ENCODE assay signal across 19 cellular contexts in the genomic region with DNA sequence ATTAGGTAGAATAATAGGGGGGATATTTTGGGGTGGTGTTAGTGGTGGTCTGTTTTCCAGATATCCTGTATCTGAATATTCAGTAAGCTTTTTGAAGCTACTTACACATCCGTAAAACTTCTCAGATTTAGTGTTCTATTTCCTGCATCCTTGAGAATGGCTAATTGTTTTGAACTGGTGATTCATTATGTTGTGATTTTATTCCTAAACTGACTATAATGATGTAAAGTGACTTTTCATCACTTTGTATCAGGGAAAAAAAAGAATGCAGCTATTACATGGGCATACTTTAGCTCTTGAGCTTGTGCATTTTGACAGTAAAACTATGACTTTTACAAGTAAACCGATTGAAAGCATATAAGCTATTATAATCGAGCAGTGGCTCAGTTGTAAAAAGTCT. TPM values are rescaled to one million over a fixed set of nuclear protein-coding genes. Genes with fewer than 3 reads are reported as not detected.
DNase-seq lines count a peak whose midpoint lies in the region; ATAC-seq, FAIRE-seq and TF ChIP-seq lines count a peak whose summit lies in the region.
"Had no signal": no experiment of that assay in that cellular context is flagged by ENCODE, and none has a peak within 500 bp of the region (broad histone marks: within the 10 kb centered on the region; RNA-seq: fewer than 3 reads in every experiment).

No MANE protein-coding gene starts in this region.

- H2AFZ ChIP-seq in keratinocyte (ENCODE audit: control insufficient read depth, low read length), result no peak overlapping the region

- no peak overlapping the region for H3K27ac Mint-ChIP-seq in activated CD4-positive, alpha-beta T cell treated with anti-CD3 and anti-CD28 coated beads for 36 hours
- H3K27ac Mint-ChIP-seq in activated CD4-positive, alpha-beta T cell treated with anti-CD3 and anti-CD28 coated beads, Interleukin-2, amount 10 ng/mL, durations not matched to agents 7 days and 5 days, result no peak overlapping the region
- peak overlapping the region; percentile 41 for H3K27ac Mint-ChIP-seq in WTC11
- H3K27ac Mint-ChIP-seq: activated B cell treated with CpG ODN at 0.5 μM for 24 hours; activated naive CD8-positive, alpha-beta T cell treated with anti-CD3 and anti-CD28 coated beads, Interleukin-2, amount 10 ng/mL, durations not matched to agents 7 days and 5 days had no signal

- H3K4me1 Mint-ChIP-seq in activated CD4-positive, alpha-beta T cell treated with anti-CD3 and anti-CD28 coated beads for 36 hours, result peaks cover 78% of the 10 kb centered on the region
- H3K4me1 Mint-ChIP-seq in activated CD4-positive, alpha-beta T cell treated with anti-CD3 and anti-CD28 coated beads, Interleukin-2, amount 10 ng/mL, durations not matched to agents 7 days and 5 days, result peaks cover 68% of the 10 kb centered on the region
- peaks cover 54% of the 10 kb centered on the region for H3K4me1 Mint-ChIP-seq in WTC11

- CTCF ChIA-PET in activated CD4-positive, alpha-beta T cell treated with anti-CD3 and anti-CD28 coated beads for 36 hours (lab: Charles Lee), result interaction anchor here (0.6 to 1.6 kb wide), 8 partner anchors 9 to 76 kb away, joined by 3 to 7 read pairs (median 3); no protein-coding TSS in a partner anchor
- CTCF ChIA-PET in activated CD4-positive, alpha-beta T cell treated with anti-CD3 and anti-CD28 coated beads, Interleukin-2, amount 10 ng/mL, durations not matched to agents 7 days and 5 days (lab: Charles Lee), result interaction anchor here (0.7 to 1.1 kb wide), 2 partner anchors 12 to 14 kb away, joined by 3 to 7 read pairs; no protein-coding TSS in a partner anchor
- CTCF ChIA-PET in WTC11 (lab: Charles Lee), result interaction anchor here (1.0 to 1.1 kb wide), 2 partner anchors 10 to 157 kb away, joined by 3 to 4 read pairs; no protein-coding TSS in a partner anchor

- FAIRE-seq in keratinocyte (lab: Jason Lieb, UNC), result peak; percentile 26
- FAIRE-seq: endometrium, frontal cortex had no signal

- no peaks in the 10 kb centered on the region for H3K27me3 ChIP-seq in keratinocyte (ENCODE audit: control insufficient read depth, extremely low read depth, insufficient read depth, low read length)

- no peaks in the 10 kb centered on the region for H3K9me1 ChIP-seq in keratinocyte (ENCODE audit: control insufficient read depth, extremely low read depth, insufficient read depth, low read length)

- H3K4me3 Mint-ChIP-seq in activated CD4-positive, alpha-beta T cell treated with anti-CD3 and anti-CD28 coated beads for 36 hours, result no peak overlapping the region
- no peak overlapping the region for H3K4me3 Mint-ChIP-seq in activated CD4-positive, alpha-beta T cell treated with anti-CD3 and anti-CD28 coated beads, Interleukin-2, amount 10 ng/mL, durations not matched to agents 7 days and 5 days
- H3K4me3 Mint-ChIP-seq in WTC11, result no peak overlapping the region
- H3K4me3 Mint-ChIP-seq: activated B cell treated with CpG ODN at 0.5 μM for 24 hours; activated naive CD8-positive, alpha-beta T cell treated with anti-CD3 and anti-CD28 coated beads, Interleukin-2, amount 10 ng/mL, durations not matched to agents 7 days and 5 days had no signal

- POLR2A ChIA-PET in activated CD4-positive, alpha-beta T cell treated with anti-CD3 and anti-CD28 coated beads for 36 hours (lab: Charles Lee), result interaction anchor here (0.6 kb wide), 1 partner anchor 49 kb away, joined by 3 read pairs; no protein-coding TSS in a partner anchor
- POLR2A ChIA-PET in activated CD4-positive, alpha-beta T cell treated with anti-CD3 and anti-CD28 coated beads, Interleukin-2, amount 10 ng/mL, durations not matched to agents 7 days and 5 days (lab: Charles Lee), result no interaction called here
- POLR2A ChIA-PET in WTC11 (lab: Charles Lee), result no interaction called here

- H3K4me3 ChIP-seq in keratinocyte (ENCODE audit: control insufficient read depth in 2 of 3, extremely low read depth in 1 of 3, insufficient read depth in 2 of 3, low read depth in 1 of 3, low read length in 3 of 3), result no peak overlapping the region
- H3K4me3 ChIP-seq: left ventricle myocardium inferior had no signal

- peaks cover 18% of the 10 kb centered on the region for H4K20me1 ChIP-seq in keratinocyte (ENCODE audit: control insufficient read depth, extremely low read depth, insufficient read depth, low read length)

- TF ChIP-seq CTCF in WTC11 (IDR thresholded peaks at IDR 0.05) (no peak), keratinocyte (optimal IDR thresholded peaks at IDR 0.05 in 1 of 3, IDR thresholded peaks at IDR 0.05 in 1 of 3, conservative IDR thresholded peaks at IDR 0.05 in 1 of 3; ENCODE audit: extremely low read depth in 1 of 3, insufficient read depth in 2 of 3, low read length in 3 of 3) (no peak)

- H3K36me3 Mint-ChIP-seq in activated CD4-positive, alpha-beta T cell treated with anti-CD3 and anti-CD28 coated beads for 36 hours (ENCODE audit: low read depth), result peaks cover 72% of the 10 kb centered on the region
- H3K36me3 Mint-ChIP-seq in activated CD4-positive, alpha-beta T cell treated with anti-CD3 and anti-CD28 coated beads, Interleukin-2, amount 10 ng/mL, durations not matched to agents 7 days and 5 days (ENCODE audit: low read depth), result peaks cover 69% of the 10 kb centered on the region
- H3K36me3 Mint-ChIP-seq in WTC11, result peaks cover 66% of the 10 kb centered on the region

- peaks cover 93% of the 10 kb centered on the region for H3K79me2 ChIP-seq in keratinocyte (ENCODE audit: control insufficient read depth, insufficient read depth, low read length)

- H3K9me3 Mint-ChIP-seq in activated CD4-positive, alpha-beta T cell treated with anti-CD3 and anti-CD28 coated beads for 36 hours (ENCODE audit: low read depth), result no peaks in the 10 kb centered on the region
- no peaks in the 10 kb centered on the region for H3K9me3 Mint-ChIP-seq in activated CD4-positive, alpha-beta T cell treated with anti-CD3 and anti-CD28 coated beads, Interleukin-2, amount 10 ng/mL, durations not matched to agents 7 days and 5 days
- H3K9me3 Mint-ChIP-seq in WTC11, result no peaks in the 10 kb centered on the region
- H3K9me3 Mint-ChIP-seq: activated B cell treated with CpG ODN at 0.5 μM for 24 hours; activated naive CD8-positive, alpha-beta T cell treated with anti-CD3 and anti-CD28 coated beads, Interleukin-2, amount 10 ng/mL, durations not matched to agents 7 days and 5 days; naive B cell had no signal

- peaks cover 17 to 23% of the 10 kb centered on the region in 2 experiments for H3K36me3 ChIP-seq in keratinocyte (ENCODE audit: control insufficient read depth in 2 of 2, extremely low read depth in 1 of 2, insufficient read depth in 2 of 2, low read length in 2 of 2)

- intact Hi-C loops in activated CD4-positive, alpha-beta T cell treated with anti-CD3 and anti-CD28 coated beads for 36 hours (cut with DNase I, micrococcal nuclease), result no loop called here

- no peak overlapping the region for H3K4me2 ChIP-seq in keratinocyte (ENCODE audit: control insufficient read depth, extremely low read depth, insufficient read depth, low read depth, low read length)
- H3K4me2 ChIP-seq: KMS-11 had no signal

- H3K4me1 ChIP-seq in keratinocyte (ENCODE audit: control insufficient read depth, extremely low read depth, insufficient read depth, low read length), result no peaks in the 10 kb centered on the region

- H3K9me3 ChIP-seq in keratinocyte (ENCODE audit: control insufficient read depth, low read depth, low read length), result no peaks in the 10 kb centered on the region
- H3K9me3 ChIP-seq: left ventricle myocardium inferior had no signal

- dilution Hi-C loops in keratinocyte (cut with MboI; ENCODE audit: extremely low pct_ligation_motif_present, low sequenced_read_pairs), result no loop called here

- no peaks in the 10 kb centered on the region for H3K27me3 Mint-ChIP-seq in activated CD4-positive, alpha-beta T cell treated with anti-CD3 and anti-CD28 coated beads for 36 hours
- H3K27me3 Mint-ChIP-seq in activated CD4-positive, alpha-beta T cell treated with anti-CD3 and anti-CD28 coated beads, Interleukin-2, amount 10 ng/mL, durations not matched to agents 7 days and 5 days, result no peaks in the 10 kb centered on the region
- no peaks in the 10 kb centered on the region for H3K27me3 Mint-ChIP-seq in WTC11 (ENCODE audit: low read depth)
- H3K27me3 Mint-ChIP-seq: activated B cell treated with CpG ODN at 0.5 μM for 24 hours; activated naive CD8-positive, alpha-beta T cell treated with anti-CD3 and anti-CD28 coated beads, Interleukin-2, amount 10 ng/mL, durations not matched to agents 7 days and 5 days; naive B cell had no signal

- no peak overlapping the region for H3K27ac ChIP-seq in keratinocyte (ENCODE audit: control insufficient read depth, insufficient read depth, low read length)
- H3K27ac ChIP-seq: KMS-11, left ventricle myocardium inferior, RWPE1 had no signal

- DNase-seq in activated CD4-positive, alpha-beta T cell treated with anti-CD3 and anti-CD28 coated beads for 36 hours, result no peak
- no peak for DNase-seq in activated CD4-positive, alpha-beta T cell treated with anti-CD3 and anti-CD28 coated beads, Interleukin-2, amount 10 ng/mL, durations not matched to agents 7 days and 5 days
- DNase-seq in ELR (ENCODE audit: low read depth) (peak; percentile 31), WTC11 (ENCODE audit: low spot score) (no peak), keratinocyte (ENCODE audit: low read depth, low spot score) (no peak), NCI-H1694 (lab: John Stamatoyannopoulos, UW) (no peak)
- DNase-seq: activated B cell treated with CpG ODN at 0.5 μM for 24 hours; activated naive CD8-positive, alpha-beta T cell treated with anti-CD3 and anti-CD28 coated beads, Interleukin-2, amount 10 ng/mL, durations not matched to agents 7 days and 5 days; C1 segment of cervical spinal cord; cerebellar nuclear complex; left ventricle myocardium inferior; naive B cell; stimulated activated naive CD4-positive, alpha-beta T cell treated with Interleukin-2 at 50 U/mL for 16 hours had no signal

- H3K9ac ChIP-seq in keratinocyte (ENCODE audit: control insufficient read depth, extremely low read depth, insufficient read depth, low read length), result no peak overlapping the region
- H3K9ac ChIP-seq: KMS-11 had no signal

- peak; percentile 16 for ATAC-seq in activated CD4-positive, alpha-beta T cell treated with anti-CD3 and anti-CD28 coated beads for 36 hours
- ATAC-seq in WTC11 (no peak), GM19463 (IDR thresholded peaks at IDR 0.05; ENCODE audit: unreplicated experiment) (no peak), GM18517 (IDR thresholded peaks at IDR 0.05; ENCODE audit: unreplicated experiment) (no peak)

RNA-seq across cellular contexts. Expression of a gene that starts 18.2 kb away (rescaled TPM):
- 100 to 1,000 TPM; 103 to 136 TPM for total RNA-seq in activated CD4-positive, alpha-beta T cell treated with anti-CD3 and anti-CD28 coated beads for 36 hours
- total RNA-seq in activated CD4-positive, alpha-beta T cell treated with anti-CD3 and anti-CD28 coated beads, Interleukin-2, amount 10 ng/mL, durations not matched to agents 7 days and 5 days, result 100 to 1,000 TPM; 126 to 145 TPM
- total RNA-seq in WTC11 (2021), result 108 to 115 TPM (median 111 TPM) in 3 replicates
- polyA plus RNA-seq in keratinocyte, result 61.8 to 80.8 TPM (median 70.1 TPM) in 3 replicates
- 76.7 TPM for polyA plus RNA-seq in keratinocyte (2011; ENCODE audit: low read depth)
- polyA plus RNA-seq in keratinocyte (2011; cell fraction: cytosol; rRNA removed), result 38.1 and 71.1 TPM in 2 replicates
- 70.1 and 75.4 TPM in 2 replicates for polyA plus RNA-seq in keratinocyte (2011; cell fraction: nucleus; rRNA removed)
- polyA plus RNA-seq in keratinocyte (2012; ENCODE audit: low replicate concordance), result 41.1 and 50.1 TPM in 2 replicates
- 33.0 to 79.8 TPM (median 67.6 TPM) in 3 replicates for polyA minus RNA-seq in keratinocyte
- 26.3 TPM for polyA minus RNA-seq in keratinocyte (2011; cell fraction: cytosol; rRNA and poly(A)+ RNA removed)
- 42.7 and 86.0 TPM in 2 replicates for polyA minus RNA-seq in keratinocyte (2011; cell fraction: nucleus; rRNA and poly(A)+ RNA removed)
